In the genomic region with DNA sequence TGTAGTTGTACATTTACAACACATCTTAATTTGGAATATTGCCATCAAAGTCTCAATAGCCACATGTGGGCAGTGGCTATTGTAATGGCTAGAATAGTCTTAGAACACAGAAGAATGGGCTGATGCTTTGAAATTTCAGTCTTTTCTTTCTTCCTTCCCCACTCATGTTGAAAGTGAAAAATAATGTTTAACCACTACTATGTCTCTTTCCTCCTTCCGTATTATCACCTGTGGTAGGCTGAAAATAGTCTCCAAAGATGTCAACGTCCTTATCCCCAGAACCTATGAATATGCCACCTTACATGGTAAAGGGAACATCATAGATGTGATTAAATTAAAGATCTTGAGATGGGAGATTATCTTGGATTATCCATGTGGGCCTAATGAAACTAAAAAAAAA, we compare ENCODE assay signal across 16 cellular contexts.
DNase-seq lines count a peak whose midpoint lies in the region; ATAC-seq lines count a peak whose summit lies in the region.
"Had no signal": no experiment of that assay in that cellular context is flagged by ENCODE, and none has a peak within 500 bp of the region (broad histone marks: within the 10 kb centered on the region; RNA-seq: fewer than 3 reads in every experiment).

No MANE protein-coding gene starts in this region.

- peak; percentile 53 for ATAC-seq in GM18858 (IDR thresholded peaks at IDR 0.05; ENCODE audit: unreplicated experiment)
- peak; percentile 78 for ATAC-seq in GM19452 (IDR thresholded peaks at IDR 0.05; ENCODE audit: unreplicated experiment)
- ATAC-seq in HG02981 (IDR thresholded peaks at IDR 0.05; ENCODE audit: unreplicated experiment), result peak; percentile 69
- ATAC-seq in HG03460 (IDR thresholded peaks at IDR 0.05; ENCODE audit: unreplicated experiment), result peak; percentile 78
- no peak for ATAC-seq in GM19467 (IDR thresholded peaks at IDR 0.05; ENCODE audit: unreplicated experiment)
- ATAC-seq: HepG2 had no signal

- no peak for DNase-seq in NCI-H2227 (lab: John Stamatoyannopoulos, UW; ENCODE audit: unreplicated experiment)
- no peak for DNase-seq in activated CD4-positive, alpha-beta T cell treated with anti-CD3 and anti-CD28 coated beads, Interleukin-2, amount 50 U/mL, for 48 hours
- DNase-seq in activated effector memory CD4-positive, alpha-beta T cell treated with Interleukin-2 at 50 U/mL for 16 hours, result no peak
- DNase-seq: C1 segment of cervical spinal cord, EL, HFFc6, NCI-H1092, NCI-H1694 treated with DMSO at 0.1 percent for 48 hours, NCI-H774, SHP77 treated with DMSO at 0.1 percent for 48 hours had no signal
